Comparison of ENCODE assay signal across 18 cellular contexts in genomic region chr7:19448091-19448490, GRCh38.
"Had no signal": no experiment of that assay in that cellular context is flagged by ENCODE, and none has a peak within 500 bp of the region (broad histone marks: within the 10 kb centered on the region; RNA-seq: fewer than 3 reads in every experiment).

No MANE protein-coding gene starts in this region.

- DNase-seq: Kasumi-1, MM.1S, NCI-H1092 treated with DMSO at 0.1 percent for 48 hours, NCI-H1436 treated with DMSO at 0.1 percent for 48 hours, NCI-H1694, NCI-H187 treated with DMSO at 0.1 percent for 48 hours, NCI-H2029 treated with DMSO at 0.1 percent for 48 hours, NCI-H2227 treated with DMSO at 0.1 percent for 48 hours, NCI-H524, NCI-H526 treated with DMSO at 0.1 percent for 48 hours, NCI-H748 treated with DMSO at 0.1 percent for 48 hours, Right ventricle myocardium superior, RPMI8226, SIG-M5, T-helper 2 cell had no signal

- ATAC-seq: K562 had no signal

- FAIRE-seq: HTR-8/SVneo, K562, RCC 7860 had no signal
